In genomic region chr1:206769331-206769731, GRCh38 we compare ENCODE assay signal across 9 cellular contexts. TPM values are rescaled to one million over a fixed set of nuclear protein-coding genes. Genes with fewer than 3 reads are reported as not detected.
DNase-seq lines count a peak whose midpoint lies in the region; ATAC-seq lines count a peak whose summit lies in the region.
"Had no signal": no experiment of that assay in that cellular context is flagged by ENCODE, and none has a peak within 500 bp of the region (broad histone marks: within the 10 kb centered on the region; RNA-seq: fewer than 3 reads in every experiment).

No MANE protein-coding gene starts in this region.

- peak overlapping the region; percentile 56 for H3K27ac Mint-ChIP-seq in activated naive CD8-positive, alpha-beta T cell

- peaks cover 64 to 90% (median 77%) of the 10 kb centered on the region in 10 experiments for H3K4me1 ChIP-seq in BLaER1 treated with 17β-estradiol and CSF1 and Interleukin-3, amounts not matched to agents 10 nM and 100 nM
- 0 out of 2 replicates have a peak, but pooled peaks cover 17% of the 10 kb centered on the region for H3K4me1 ChIP-seq in GM23248 (ENCODE audit: insufficient read depth)

- H3K27ac ChIP-seq in BLaER1 treated with 17β-estradiol and CSF1 and Interleukin-3, amounts not matched to agents 10 nM and 100 nM, result peak overlapping the region in 5 of 11 experiments; percentile 69 to 93 (median 86); a peak in 8 of 22 replicates
- H3K27ac ChIP-seq in GM23248, result no peak overlapping the region

- peak overlapping the region; percentile 77 to 97 (median 87) for H3K4me2 ChIP-seq in BLaER1 treated with 17β-estradiol and CSF1 and Interleukin-3, amounts not matched to agents 10 nM and 100 nM
- H3K4me2 ChIP-seq in GM23248 (ENCODE audit: unreplicated experiment), result no peak overlapping the region

- peaks cover 0 to 12% (median 0%) of the 10 kb centered on the region in 11 experiments; a peak in 3 of 22 replicates for H3K27me3 ChIP-seq in BLaER1 treated with 17β-estradiol and CSF1 and Interleukin-3, amounts not matched to agents 10 nM and 100 nM
- H3K27me3 ChIP-seq in GM23248 (replicated peaks; ENCODE audit: insufficient read depth), result no peaks in the 10 kb centered on the region

- H3K27me3 Mint-ChIP-seq in activated naive CD8-positive, alpha-beta T cell, result no peaks in the 10 kb centered on the region

- H3K36me3 ChIP-seq in BLaER1 treated with 17β-estradiol and CSF1 and Interleukin-3, amounts not matched to agents 10 nM and 100 nM, result peaks cover 0 to 25% (median 0%) of the 10 kb centered on the region in 11 experiments; a peak in 7 of 22 replicates
- no peaks in the 10 kb centered on the region for H3K36me3 ChIP-seq in GM23248 (ENCODE audit: low read depth)

- DNase-seq in NCI-H510A (lab: John Stamatoyannopoulos, UW), result no peak
- no peak for DNase-seq in GM23248
- DNase-seq in hepatic stellate cell (ENCODE audit: low spot score), result no peak
- no peak for DNase-seq in Ammon's horn (ENCODE audit: low spot score)

- peak; percentile 69 for ATAC-seq in GM19395 (IDR thresholded peaks at IDR 0.05; ENCODE audit: unreplicated experiment)
- ATAC-seq in HG03354 (IDR thresholded peaks at IDR 0.05; ENCODE audit: poor library complexity, severe bottlenecking, unreplicated experiment), result peak; percentile 64

- H3F3A ChIP-seq in GM23248 (ENCODE audit: insufficient read depth), result no peaks in the 10 kb centered on the region

- no peaks in the 10 kb centered on the region for H3K36me3 Mint-ChIP-seq in activated naive CD8-positive, alpha-beta T cell

- no peaks in the 10 kb centered on the region for H3K9me2 ChIP-seq in GM23248 (ENCODE audit: insufficient read depth)

- H3K4me3 Mint-ChIP-seq in activated naive CD8-positive, alpha-beta T cell, result peak overlapping the region; percentile 15

- H2AFZ ChIP-seq in GM23248, result no peak overlapping the region

- peak overlapping the region in 4 of 11 experiments; percentile 79 to 85 (median 84); a peak in 5 of 22 replicates for H3K9ac ChIP-seq in BLaER1 treated with 17β-estradiol and CSF1 and Interleukin-3, amounts not matched to agents 10 nM and 100 nM
- H3K9ac ChIP-seq in GM23248, result no peak overlapping the region

- no peaks in the 10 kb centered on the region for H3K9me3 Mint-ChIP-seq in activated naive CD8-positive, alpha-beta T cell (ENCODE audit: low read depth)

- whole genome bisulfite sequencing in GM23248 (ENCODE audit: low coverage in 1 of 2, low lambda C conversion rate in 2 of 2, missing lambda C conversion rate in 2 of 2), 2 experiments, result 75 to 82% methylated on average over 6 of the region's 6 CpGs

- H3K79me2 ChIP-seq in GM23248 (ENCODE audit: insufficient read depth), result no peaks in the 10 kb centered on the region

- in situ Hi-C loops in GM23248 (cut with MboI), result no loop called here

- no peaks in the 10 kb centered on the region for H4K20me1 ChIP-seq in BLaER1 treated with 17β-estradiol and CSF1 and Interleukin-3, amounts not matched to agents 10 nM and 100 nM
- H4K20me1 ChIP-seq in GM23248 (ENCODE audit: insufficient read depth), result no peaks in the 10 kb centered on the region

- peaks cover 81% of the 10 kb centered on the region for H3K4me1 Mint-ChIP-seq in activated naive CD8-positive, alpha-beta T cell (ENCODE audit: low read depth)

- peak overlapping the region in 4 of 10 experiments; percentile 49 to 65 (median 58); a peak in 8 of 20 replicates for H3K4me3 ChIP-seq in BLaER1 treated with 17β-estradiol and CSF1 and Interleukin-3, amounts not matched to agents 10 nM and 100 nM
- H3K4me3 ChIP-seq in GM23248, result no peak overlapping the region

- H3K9me3 ChIP-seq in BLaER1 treated with 17β-estradiol and CSF1 and Interleukin-3, amounts not matched to agents 10 nM and 100 nM (replicated peaks in 1 of 11), result peaks cover 0 to 1% (median 0%) of the 10 kb centered on the region in 11 experiments; a peak in 3 of 22 replicates
- H3K9me3 ChIP-seq in GM23248 (ENCODE audit: low read depth), result no peaks in the 10 kb centered on the region

RNA-seq across cellular contexts. Expression of gene IL19, which starts 1.2 kb away (rescaled TPM):
- total RNA-seq in GM23248 (2014; rRNA removed; shearing (Covaris generic)), result not detected in 2 replicates
- not detected in 2 replicates for polyA plus RNA-seq in GM23248 (2016; fragmentation: Nextera tagmentation; extraction: Ambion mirVana)
- total RNA-seq: lung microvascular endothelial cell had no signal

RNA-seq across cellular contexts. Expression of gene IL10, which starts 3.0 kb away (rescaled TPM):
- total RNA-seq in GM23248 (2014; rRNA removed; shearing (Covaris generic)), result not detected in 2 replicates
- not detected in 2 replicates for polyA plus RNA-seq in GM23248 (2016; fragmentation: Nextera tagmentation; extraction: Ambion mirVana)
- total RNA-seq: lung microvascular endothelial cell had no signal
